Comparison of ENCODE assay signal across 8 cellular contexts in the genomic region with DNA sequence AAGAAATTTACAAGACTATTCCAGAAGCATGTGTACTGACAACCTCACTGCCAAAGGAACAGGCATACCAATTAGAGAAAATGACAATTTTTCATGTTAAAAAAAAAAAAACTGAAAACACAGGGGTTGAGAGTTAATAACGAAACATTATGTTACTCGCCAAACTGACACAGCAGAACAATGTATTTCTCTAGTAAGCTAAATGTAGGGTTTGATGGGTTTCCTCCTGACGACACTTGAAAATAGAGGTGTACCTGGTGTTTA. TPM values are rescaled to one million over a fixed set of nuclear protein-coding genes. Genes with fewer than 3 reads are reported as not detected.
DNase-seq lines count a peak whose midpoint lies in the region; ATAC-seq and TF ChIP-seq lines count a peak whose summit lies in the region.

No MANE protein-coding gene starts in this region.

- H3K9me2 ChIP-seq in PC-3 (replicated peaks; ENCODE audit: low read length): no peaks in the 10 kb centered on the region

- peak overlapping the region; percentile 97 to 100 (median 100) for H3K4me3 Mint-ChIP-seq in CD4-positive, alpha-beta memory T cell
- peak overlapping the region; percentile 95 for H3K4me3 Mint-ChIP-seq in endothelial cell (ENCODE audit: unreplicated experiment)

- H3K36me3 Mint-ChIP-seq in CD4-positive, alpha-beta memory T cell: peaks cover under 1 to 11% of the 10 kb centered on the region in 2 donors
- H3K36me3 Mint-ChIP-seq in endothelial cell (ENCODE audit: low read depth, unreplicated experiment): no peaks in the 10 kb centered on the region

- no peaks in the 10 kb centered on the region for H4K20me1 ChIP-seq in PC-3 (ENCODE audit: low read length)

- ATAC-seq in PC-3: no peak

- POLR2A ChIA-PET in CD4-positive, alpha-beta memory T cell (lab: Charles Lee; ENCODE audit: partially characterized antibody): interaction anchor here (0.8 to 4.6 kb wide), 24 partner anchors 8 to 1326 kb away, joined by 3 to 163 read pairs (median 5); partner anchors contain the start of genes AREG, CDKL2, G3BP2 and NAAA
- POLR2A ChIA-PET in PC-3 (lab: Charles Lee; ENCODE audit: unreplicated experiment): interaction anchor here (0.5 to 1.9 kb wide), 5 partner anchors 12 to 1175 kb away, joined by 3 to 15 read pairs (median 4); partner anchors contain the start of gene G3BP2

- no peaks in the 10 kb centered on the region for H3K27me3 ChIP-seq in CD4-positive, alpha-beta memory T cell (ENCODE audit: insufficient read depth, low read length)
- no peaks in the 10 kb centered on the region for H3K27me3 ChIP-seq in PC-3 (ENCODE audit: low read length)
- H3K27me3 ChIP-seq in neutrophil: no peaks in the 10 kb centered on the region

- peaks cover 61% of the 10 kb centered on the region for H3K79me2 ChIP-seq in PC-3 (ENCODE audit: low read length)

- TF ChIP-seq CTCF in PC-3 (conservative IDR thresholded peaks at IDR 0.05; ENCODE audit: low read depth, low read length) (no peak), endothelial cell (IDR thresholded peaks at IDR 0.05; ENCODE audit: unreplicated experiment) (no peak), neutrophil (IDR thresholded peaks at IDR 0.05) (no peak)

- peaks cover 31 to 59% (median 45%) of the 10 kb centered on the region in 4 donors for H3K4me1 Mint-ChIP-seq in CD4-positive, alpha-beta memory T cell
- peaks cover 23% of the 10 kb centered on the region for H3K4me1 Mint-ChIP-seq in endothelial cell (ENCODE audit: unreplicated experiment)

- no peaks in the 10 kb centered on the region for H3F3A ChIP-seq in PC-3 (ENCODE audit: low read length, unreplicated experiment)

- CTCF ChIA-PET in CD4-positive, alpha-beta memory T cell (lab: Charles Lee; ENCODE audit: partially characterized antibody): interaction anchor here (1.1 to 3.2 kb wide), 21 partner anchors 8 to 209 kb away, joined by 3 to 68 read pairs (median 8); partner anchors contain the start of genes CDKL2, G3BP2, RCHY1 and THAP6
- CTCF ChIA-PET in PC-3 (lab: Charles Lee): interaction anchor here (0.6 to 1.9 kb wide), 2 partner anchors 50 to 359 kb away, joined by 3 to 8 read pairs; partner anchors contain the start of gene G3BP2

- intact Hi-C loops in CD4-positive, alpha-beta memory T cell (cut with micrococcal nuclease): loop anchor here (1.0 to 5.0 kb wide), 7 partner anchors 15 to 1354 kb away; partner anchors contain the start of genes CCNI, CDKL2, G3BP2 and RCHY1
- intact Hi-C loops in PC-3 (cut with micrococcal nuclease) (loop anchor here (1.0 to 5.0 kb wide), 2 partner anchors 50 to 71 kb away; partner anchors contain the start of gene G3BP2), posterior cingulate gyrus (cut with DNase I) (loop anchor here (2.0 to 10.0 kb wide), 3 partner anchors 51 to 211 kb away; partner anchors contain the start of genes G3BP2, RCHY1 and THAP6)

- DNase-seq in CD4-positive, alpha-beta memory T cell: no peak
- DNase-seq in PC-3 (no peak), endothelial cell (ENCODE audit: low spot score) (no peak), NCI-H1694 (lab: John Stamatoyannopoulos, UW) (no peak), RPMI8226 (no peak), dermis blood vessel endothelial cell (no peak), posterior cingulate gyrus (no peak)

- H3K4me3 ChIP-seq in CD4-positive, alpha-beta memory T cell (ENCODE audit: low read length in 2 of 2): peak overlapping the region; percentile 91 to 93
- H3K4me3 ChIP-seq in PC-3 (ENCODE audit: low read length): peak overlapping the region; percentile 94
- H3K4me3 ChIP-seq in neutrophil (ENCODE audit: low read depth in 1 of 2, low read length in 1 of 2): peak overlapping the region; percentile 78 to 95

- no TSS peak for BruUV-seq in PC-3 (replicated peaks; lab: Mats Ljungman, UMichigan)

- peaks cover 0 to 2% (median 0%) of the 10 kb centered on the region in 8 donors for H3K9me3 Mint-ChIP-seq in CD4-positive, alpha-beta memory T cell
- no peaks in the 10 kb centered on the region for H3K9me3 Mint-ChIP-seq in endothelial cell (ENCODE audit: unreplicated experiment)

- H3K4me2 ChIP-seq in PC-3 (ENCODE audit: low read length): peak overlapping the region; percentile 90

- H3K9me3 ChIP-seq in CD4-positive, alpha-beta memory T cell (ENCODE audit: control insufficient read depth in 1 of 2, low read length in 2 of 2): no peaks in the 10 kb centered on the region
- no peaks in the 10 kb centered on the region for H3K9me3 ChIP-seq in PC-3 (ENCODE audit: low read length)
- H3K9me3 ChIP-seq in neutrophil: no peaks in the 10 kb centered on the region

- H3K27ac Mint-ChIP-seq in CD4-positive, alpha-beta memory T cell: peak overlapping the region; percentile 98 to 100 (median 99)
- peak overlapping the region; percentile 95 for H3K27ac Mint-ChIP-seq in endothelial cell (ENCODE audit: unreplicated experiment)

- H3K36me3 ChIP-seq in CD4-positive, alpha-beta memory T cell (ENCODE audit: insufficient read depth, low read length): no peaks in the 10 kb centered on the region
- H3K36me3 ChIP-seq in PC-3 (ENCODE audit: low read depth, low read length): no peaks in the 10 kb centered on the region
- H3K36me3 ChIP-seq in neutrophil: no peaks in the 10 kb centered on the region

- peak overlapping the region; percentile 96 for H3K9ac ChIP-seq in PC-3 (ENCODE audit: low read length)

- no peaks in the 10 kb centered on the region for H3K27me3 Mint-ChIP-seq in CD4-positive, alpha-beta memory T cell
- peaks cover 9% of the 10 kb centered on the region for H3K27me3 Mint-ChIP-seq in endothelial cell (ENCODE audit: unreplicated experiment)

- peaks cover 52% of the 10 kb centered on the region for H3K4me1 ChIP-seq in CD4-positive, alpha-beta memory T cell (ENCODE audit: insufficient read depth, low read length)
- peaks cover 27% of the 10 kb centered on the region for H3K4me1 ChIP-seq in PC-3 (ENCODE audit: insufficient read depth, low read length)
- H3K4me1 ChIP-seq in neutrophil (ENCODE audit: control insufficient read depth in 1 of 2, insufficient read depth in 1 of 2, low read depth in 1 of 2, low read length in 1 of 2): peaks cover 19 to 22% of the 10 kb centered on the region in 2 experiments

- H3K27ac ChIP-seq in CD4-positive, alpha-beta memory T cell (ENCODE audit: low read depth, low read length): peak overlapping the region; percentile 86
- H3K27ac ChIP-seq in PC-3 (ENCODE audit: low read length) (peak overlapping the region; percentile 82), neutrophil (peak overlapping the region; percentile 92)

- H2AFZ ChIP-seq in PC-3 (ENCODE audit: low read length): peak overlapping the region; percentile 66

RNA-seq across cellular contexts. Expression of gene USO1, which starts 0.6 kb away (rescaled TPM):
- 10 to 100 TPM; 48.6 to 49.4 TPM for total RNA-seq in CD4-positive, alpha-beta memory T cell
- polyA plus RNA-seq in CD4-positive, alpha-beta memory T cell: 10 to 100 TPM; 31.9 to 35.4 TPM
- total RNA-seq in PC-3 (2014; rRNA removed) (29.9 and 34.3 TPM in 2 replicates), endothelial cell (ENCODE audit: unreplicated experiment) (48.5 TPM), dermis blood vessel endothelial cell (105 and 141 TPM in 2 replicates)

RNA-seq across cellular contexts. Expression of gene G3BP2, which starts 50.5 kb away (rescaled TPM):
- 100 to 1,000 TPM; 150 to 165 TPM for total RNA-seq in CD4-positive, alpha-beta memory T cell
- 100 to 1,000 TPM; 118 to 125 TPM for polyA plus RNA-seq in CD4-positive, alpha-beta memory T cell
- total RNA-seq in PC-3 (2014; rRNA removed) (63.2 and 68.7 TPM in 2 replicates), endothelial cell (ENCODE audit: unreplicated experiment) (209 TPM), dermis blood vessel endothelial cell (239 and 264 TPM in 2 replicates)
